In the genomic region with DNA sequence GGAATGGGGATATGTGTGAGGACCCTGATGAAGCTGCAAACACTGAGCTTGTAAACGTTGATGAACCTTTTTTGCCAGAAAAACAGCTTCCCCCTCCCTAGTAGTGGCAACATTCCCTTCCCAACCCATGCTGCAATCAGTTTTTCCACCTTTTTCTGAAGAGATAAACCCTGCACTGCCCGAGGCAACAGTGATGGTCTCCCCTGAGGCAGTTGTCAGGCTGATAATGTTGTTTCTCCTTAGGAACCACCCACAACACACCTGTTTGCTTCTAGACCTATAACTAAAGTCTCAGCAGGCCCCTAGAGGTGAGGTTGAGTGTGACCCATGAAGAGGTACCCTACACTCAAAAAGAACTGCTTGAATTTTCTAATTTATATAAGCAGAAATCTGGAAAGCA, we compare ENCODE assay signal across 17 cellular contexts.
DNase-seq lines count a peak whose midpoint lies in the region; ATAC-seq and TF ChIP-seq lines count a peak whose summit lies in the region.
"Had no signal": no experiment of that assay in that cellular context is flagged by ENCODE, and none has a peak within 500 bp of the region (broad histone marks: within the 10 kb centered on the region; RNA-seq: fewer than 3 reads in every experiment).

No MANE protein-coding gene starts in this region.

- H3K4me3 Mint-ChIP-seq in GM23338 = no peak overlapping the region
- H3K4me3 Mint-ChIP-seq in endodermal cell = no peak overlapping the region
- H3K4me3 Mint-ChIP-seq in activated CD4-positive, alpha-beta T cell treated with anti-CD3 and anti-CD28 coated beads for 36 hours = no peak overlapping the region
- H3K4me3 Mint-ChIP-seq: CD4-positive, alpha-beta memory T cell; H9 had no signal

- H3K9me2 ChIP-seq in GM23338 (ENCODE audit: insufficient read depth) = peaks cover 14% of the 10 kb centered on the region; the same call in 1 of the 2 replicates

- H3K9ac ChIP-seq in endodermal cell (ENCODE audit: extremely low read depth, low read length, poor library complexity, severe bottlenecking) (no peak overlapping the region), trophoblast cell (ENCODE audit: low read length) (no peak overlapping the region)
- H3K9ac ChIP-seq: GM23248 had no signal

- H3K4ac ChIP-seq in trophoblast cell (ENCODE audit: low read depth, low read length) = no peak overlapping the region

- H3K18ac ChIP-seq in trophoblast cell (ENCODE audit: low read length) = no peak overlapping the region

- peaks cover 11% of the 10 kb centered on the region; the same call in 2 of the 3 replicates for H3K36me3 Mint-ChIP-seq in GM23338 (ENCODE audit: low read depth)
- no peaks in the 10 kb centered on the region for H3K36me3 Mint-ChIP-seq in endodermal cell (ENCODE audit: low read depth)
- H3K36me3 Mint-ChIP-seq in activated CD4-positive, alpha-beta T cell treated with anti-CD3 and anti-CD28 coated beads for 36 hours (ENCODE audit: low read depth) = no peaks in the 10 kb centered on the region
- H3K36me3 Mint-ChIP-seq: CD4-positive, alpha-beta memory T cell had no signal

- no peak overlapping the region for H2AK5ac ChIP-seq in trophoblast cell (ENCODE audit: low read length)

- intact Hi-C loops in activated CD4-positive, alpha-beta T cell treated with anti-CD3 and anti-CD28 coated beads for 36 hours (cut with DNase I, micrococcal nuclease) = no loop called here

- H3K4me3 ChIP-seq in GM23338 (no peak overlapping the region), endodermal cell (ENCODE audit: low read length) (no peak overlapping the region), trophoblast cell (ENCODE audit: low read depth, low read length) (no peak overlapping the region)
- H3K4me3 ChIP-seq: GM23248 had no signal

- TF ChIP-seq CTCF in GM23338 (conservative IDR thresholded peaks at IDR 0.05; ENCODE audit: low read depth in 2 of 2) (no peak), endodermal cell (conservative IDR thresholded peaks at IDR 0.05) (peak; percentile 17)

- no peaks in the 10 kb centered on the region for H3K79me1 ChIP-seq in trophoblast cell (ENCODE audit: low read length)

- H3K4me2 ChIP-seq in GM23338 (no peak overlapping the region), trophoblast cell (ENCODE audit: low read length) (no peak overlapping the region)

- H3K23ac ChIP-seq in trophoblast cell (ENCODE audit: low read length) = no peak overlapping the region

- peak; percentile 1 for DNase-seq in GM23338 (ENCODE audit: low spot score)
- peak; percentile 8 for DNase-seq in NCI-H226
- no peak for DNase-seq in endodermal cell
- peak; percentile 51 to 75 for DNase-seq in trophoblast cell
- no peak for DNase-seq in activated CD4-positive, alpha-beta T cell treated with anti-CD3 and anti-CD28 coated beads for 36 hours
- no peak for DNase-seq in activated CD4-positive, CD25-positive, alpha-beta regulatory T cell (lab: John Stamatoyannopoulos, UW)
- DNase-seq in globus pallidus (ENCODE audit: low spot score) = no peak
- DNase-seq in dermis blood vessel endothelial cell = no peak
- DNase-seq: C1 segment of cervical spinal cord; Calu3; CD4-positive, alpha-beta memory T cell; COR-L47; DMS79; GF-D8; H9 had no signal

- no peaks in the 10 kb centered on the region for H3K79me2 ChIP-seq in GM23338 (replicated peaks; ENCODE audit: insufficient read depth)
- no peaks in the 10 kb centered on the region for H3K79me2 ChIP-seq in trophoblast cell (ENCODE audit: control insufficient read depth, insufficient read depth, low read length, poor library complexity)

- WGBS in endodermal cell (ENCODE audit: insufficient coverage in 1 of 2, insufficient read length in 1 of 2), 2 experiments = 74 to 88% methylated on average over 2 of the region's 2 CpGs
- no CpG with 5 or more reads among the region's 2 CpGs for WGBS in trophoblast cell (ENCODE audit: extremely low coverage, insufficient coverage, insufficient read length)

- no peaks in the 10 kb centered on the region for H4K20me1 ChIP-seq in GM23338 (replicated peaks; ENCODE audit: insufficient read depth)

- H2BK5ac ChIP-seq in trophoblast cell (ENCODE audit: low read depth, low read length, poor library complexity) = no peak overlapping the region

- no peak overlapping the region for H3K14ac ChIP-seq in trophoblast cell (ENCODE audit: low read length)

- H4K91ac ChIP-seq in trophoblast cell (ENCODE audit: low read depth, low read length) = no peak overlapping the region

- H3K27ac Mint-ChIP-seq in GM23338 (no peak overlapping the region), endodermal cell (no peak overlapping the region)
- no peak overlapping the region for H3K27ac Mint-ChIP-seq in activated CD4-positive, alpha-beta T cell treated with anti-CD3 and anti-CD28 coated beads for 36 hours
- H3K27ac Mint-ChIP-seq: CD4-positive, alpha-beta memory T cell; H9 had no signal

- no peak overlapping the region for H4K8ac ChIP-seq in trophoblast cell (ENCODE audit: low read depth, low read length)

- peaks cover 6% of the 10 kb centered on the region for H3K27me3 Mint-ChIP-seq in GM23338 (ENCODE audit: insufficient read depth, low read depth, poor library complexity)
- no peaks in the 10 kb centered on the region for H3K27me3 Mint-ChIP-seq in endodermal cell (ENCODE audit: insufficient read depth)
- H3K27me3 Mint-ChIP-seq in activated CD4-positive, alpha-beta T cell treated with anti-CD3 and anti-CD28 coated beads for 36 hours = no peaks in the 10 kb centered on the region
- H3K27me3 Mint-ChIP-seq: CD4-positive, alpha-beta memory T cell had no signal

- H3K9me3 Mint-ChIP-seq in GM23338 (peaks cover 21% of the 10 kb centered on the region), endodermal cell (peaks cover 21% of the 10 kb centered on the region)
- H3K9me3 Mint-ChIP-seq in activated CD4-positive, alpha-beta T cell treated with anti-CD3 and anti-CD28 coated beads for 36 hours (ENCODE audit: low read depth) = peaks cover 14% of the 10 kb centered on the region

- CTCF ChIA-PET in activated CD4-positive, alpha-beta T cell treated with anti-CD3 and anti-CD28 coated beads for 36 hours (lab: Charles Lee) = interaction anchor here (0.6 kb wide), 1 partner anchor 37 kb away, joined by 3 read pairs; no protein-coding TSS in a partner anchor

- H3K9me3 ChIP-seq in endodermal cell (ENCODE audit: control insufficient read depth, low read length) (peaks cover 8% of the 10 kb centered on the region), trophoblast cell (ENCODE audit: insufficient read depth, low read depth, low read length) (peaks cover 4% of the 10 kb centered on the region)

- no peak overlapping the region for H2BK12ac ChIP-seq in trophoblast cell (ENCODE audit: low read length)

- no peak overlapping the region for H4K12ac ChIP-seq in trophoblast cell (ENCODE audit: low read depth, low read length)

- H2BK120ac ChIP-seq in trophoblast cell (ENCODE audit: insufficient read depth, low read length, poor library complexity) = no peak overlapping the region

- H3K4me1 Mint-ChIP-seq in GM23338 = no peaks in the 10 kb centered on the region
- H3K4me1 Mint-ChIP-seq in endodermal cell = no peaks in the 10 kb centered on the region
- H3K4me1 Mint-ChIP-seq in activated CD4-positive, alpha-beta T cell treated with anti-CD3 and anti-CD28 coated beads for 36 hours = no peaks in the 10 kb centered on the region
- H3K4me1 Mint-ChIP-seq: CD4-positive, alpha-beta memory T cell; H9 had no signal

- no peaks in the 10 kb centered on the region for H3F3A ChIP-seq in GM23338 (replicated peaks; ENCODE audit: low read depth)

- POLR2A ChIA-PET in activated CD4-positive, alpha-beta T cell treated with anti-CD3 and anti-CD28 coated beads for 36 hours (lab: Charles Lee) = no interaction called here

- no peak overlapping the region for H2AFZ ChIP-seq in GM23338
- H2AFZ ChIP-seq in trophoblast cell (ENCODE audit: insufficient read depth, low read length, poor library complexity) = no peak overlapping the region
- H2AFZ ChIP-seq: GM23248 had no signal

- H3K4me1 ChIP-seq in GM23338 (ENCODE audit: insufficient read depth) (no peaks in the 10 kb centered on the region), endodermal cell (ENCODE audit: control insufficient read depth, insufficient read depth, low read length) (no peaks in the 10 kb centered on the region), trophoblast cell (ENCODE audit: control insufficient read depth in 1 of 2, insufficient read depth in 2 of 2, low read length in 2 of 2) (no peaks in the 10 kb centered on the region)

- peaks cover 5% of the 10 kb centered on the region; the same call in 1 of the 2 replicates for H3K36me3 ChIP-seq in GM23338 (ENCODE audit: insufficient read depth)
- H3K36me3 ChIP-seq in endodermal cell (ENCODE audit: control insufficient read depth, insufficient read depth, low read length) = no peaks in the 10 kb centered on the region
- H3K36me3 ChIP-seq in trophoblast cell (ENCODE audit: control insufficient read depth in 1 of 2, insufficient read depth in 2 of 2, low read length in 2 of 2) = no peaks in the 10 kb centered on the region

- no peak for ATAC-seq in GM23338
- ATAC-seq in activated CD4-positive, alpha-beta T cell treated with anti-CD3 and anti-CD28 coated beads for 36 hours = no peak
- ATAC-seq: HCT116 had no signal

- H3K27ac ChIP-seq in GM23338 (ENCODE audit: low read depth) (no peak overlapping the region), endodermal cell (ENCODE audit: low read depth, low read length) (no peak overlapping the region), trophoblast cell (ENCODE audit: low read depth, low read length) (no peak overlapping the region)
- H3K27ac ChIP-seq: GM23248 had no signal

- H3K27me3 ChIP-seq in GM23338 (ENCODE audit: insufficient read depth) = no peaks in the 10 kb centered on the region
- no peaks in the 10 kb centered on the region for H3K27me3 ChIP-seq in endodermal cell (ENCODE audit: control insufficient read depth, insufficient read depth, low read length, poor library complexity, severe bottlenecking)
- H3K27me3 ChIP-seq in trophoblast cell (ENCODE audit: insufficient read depth, low read length) = no peaks in the 10 kb centered on the region

TF ChIP-seq in GM23338, 12 proteins besides CTCF, POLR2A, EP300 and RAD21 (continues in another document):
- TF ChIP-seq POLR2AphosphoS5 (IDR thresholded peaks at IDR 0.05; ENCODE audit: low read depth) = no peak
- TF ChIP-seq STAT1 (IDR thresholded peaks at IDR 0.05; ENCODE audit: unreplicated experiment) = no peak

Comparison
In these comparisons a context has a peak if more than half of its experiments do, and no peak if none do; other contexts are left out.
1. DNase-seq: peak in GM23338 (single experiment), NCI-H226 (single experiment) and trophoblast cell (2 of 2); none in endodermal cell (single experiment), activated CD4-positive, alpha-beta T cell treated with anti-CD3 and anti-CD28 coated beads for 36 hours (single experiment), activated CD4-positive, CD25-positive, alpha-beta regulatory T cell (0 of 4), globus pallidus (single experiment) and dermis blood vessel endothelial cell (single experiment).